ENCODE assay signal across 1 cellular context in the genomic region with DNA sequence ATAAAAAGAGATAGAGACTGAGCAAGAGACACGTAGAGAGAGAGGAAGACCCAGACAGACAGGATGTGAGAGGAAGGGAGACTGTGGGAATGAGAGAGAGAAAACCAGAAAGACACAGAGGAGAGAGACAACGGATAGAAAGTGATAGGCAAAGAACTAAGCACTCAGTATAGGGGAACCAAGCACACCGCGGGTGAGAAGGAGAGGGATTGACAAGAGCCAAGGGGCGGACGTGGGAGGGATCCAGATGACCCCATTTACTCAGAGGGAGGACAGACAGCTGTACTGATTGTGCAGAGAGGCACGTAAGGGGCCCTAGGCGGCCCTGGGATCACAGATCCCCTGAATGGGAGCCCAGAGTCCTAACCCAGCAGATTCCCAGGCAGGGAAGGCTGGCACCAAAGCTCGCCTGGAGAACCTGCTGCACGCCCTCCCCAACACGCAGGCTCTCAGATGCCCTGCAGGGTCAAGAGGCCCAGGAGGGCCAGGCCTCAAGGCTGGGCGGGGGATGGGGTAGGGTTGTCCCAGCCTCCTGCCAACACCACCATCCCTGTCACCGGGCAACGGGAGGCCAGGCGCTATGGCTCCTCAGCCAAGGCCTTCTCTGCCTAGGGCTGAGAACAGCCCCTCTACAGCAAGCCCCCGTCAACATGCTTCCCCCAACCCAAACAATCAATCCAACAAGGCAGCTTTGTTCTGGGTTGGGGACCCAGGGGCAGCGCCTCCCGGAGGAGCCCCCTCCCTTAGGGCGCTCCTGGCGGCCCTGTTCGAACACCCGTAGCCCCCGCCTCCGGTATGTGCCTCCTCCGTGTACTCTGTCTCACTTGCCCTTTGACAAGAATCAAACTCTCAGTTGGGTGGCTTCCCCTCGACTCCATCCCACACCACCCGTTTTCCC.
TF ChIP-seq lines count a peak whose summit lies in the region.

No MANE protein-coding gene starts in this region.

TF ChIP-seq in GM12878, 131 proteins besides CTCF, POLR2A, EP300 and RAD21:
- TF ChIP-seq, protein P1, sequence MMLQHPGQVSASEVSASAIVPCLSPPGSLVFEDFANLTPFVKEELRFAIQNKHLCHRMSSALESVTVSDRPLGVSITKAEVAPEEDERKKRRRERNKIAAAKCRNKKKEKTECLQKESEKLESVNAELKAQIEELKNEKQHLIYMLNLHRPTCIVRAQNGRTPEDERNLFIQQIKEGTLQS (IDR thresholded peaks at IDR 0.05; ENCODE audit: borderline replicate concordance, extremely low read depth, low read depth, low read length), result no peak
- TF ChIP-seq, protein P2, sequence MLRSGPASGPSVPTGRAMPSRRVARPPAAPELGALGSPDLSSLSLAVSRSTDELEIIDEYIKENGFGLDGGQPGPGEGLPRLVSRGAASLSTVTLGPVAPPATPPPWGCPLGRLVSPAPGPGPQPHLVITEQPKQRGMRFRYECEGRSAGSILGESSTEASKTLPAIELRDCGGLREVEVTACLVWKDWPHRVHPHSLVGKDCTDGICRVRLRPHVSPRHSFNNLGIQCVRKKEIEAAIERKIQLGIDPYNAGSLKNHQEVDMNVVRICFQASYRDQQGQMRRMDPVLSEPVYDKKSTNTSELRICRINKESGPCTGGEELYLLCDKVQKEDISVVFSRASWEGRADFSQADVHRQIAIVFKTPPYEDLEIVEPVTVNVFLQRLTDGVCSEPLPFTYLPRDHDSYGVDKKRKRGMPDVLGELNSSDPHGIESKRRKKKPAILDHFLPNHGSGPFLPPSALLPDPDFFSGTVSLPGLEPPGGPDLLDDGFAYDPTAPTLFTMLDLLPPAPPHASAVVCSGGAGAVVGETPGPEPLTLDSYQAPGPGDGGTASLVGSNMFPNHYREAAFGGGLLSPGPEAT (IDR thresholded peaks at IDR 0.05; ENCODE audit: low read depth), result peak; percentile 12
- peak in 1 of 2 experiments; percentile 61; a peak in 1 of 4 replicates for TF ChIP-seq IKZF2 (IDR thresholded peaks at IDR 0.05)
- TF ChIP-seq MLLT1 (IDR thresholded peaks at IDR 0.05), result peak; percentile 75
- TF ChIP-seq YBX1 (IDR thresholded peaks at IDR 0.05), result peak; percentile 71; the same call in 1 of the 2 replicates
- TF ChIP-seq HDGF (IDR thresholded peaks at IDR 0.05), result peak; percentile 47; the same call in 1 of the 2 replicates
- TF ChIP-seq, protein P3, sequence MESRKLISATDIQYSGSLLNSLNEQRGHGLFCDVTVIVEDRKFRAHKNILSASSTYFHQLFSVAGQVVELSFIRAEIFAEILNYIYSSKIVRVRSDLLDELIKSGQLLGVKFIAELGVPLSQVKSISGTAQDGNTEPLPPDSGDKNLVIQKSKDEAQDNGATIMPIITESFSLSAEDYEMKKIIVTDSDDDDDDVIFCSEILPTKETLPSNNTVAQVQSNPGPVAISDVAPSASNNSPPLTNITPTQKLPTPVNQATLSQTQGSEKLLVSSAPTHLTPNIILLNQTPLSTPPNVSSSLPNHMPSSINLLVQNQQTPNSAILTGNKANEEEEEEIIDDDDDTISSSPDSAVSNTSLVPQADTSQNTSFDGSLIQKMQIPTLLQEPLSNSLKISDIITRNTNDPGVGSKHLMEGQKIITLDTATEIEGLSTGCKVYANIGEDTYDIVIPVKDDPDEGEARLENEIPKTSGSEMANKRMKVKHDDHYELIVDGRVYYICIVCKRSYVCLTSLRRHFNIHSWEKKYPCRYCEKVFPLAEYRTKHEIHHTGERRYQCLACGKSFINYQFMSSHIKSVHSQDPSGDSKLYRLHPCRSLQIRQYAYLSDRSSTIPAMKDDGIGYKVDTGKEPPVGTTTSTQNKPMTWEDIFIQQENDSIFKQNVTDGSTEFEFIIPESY (IDR thresholded peaks at IDR 0.05), result peak; percentile 89
- TF ChIP-seq HDAC6 (IDR thresholded peaks at IDR 0.05; ENCODE audit: unreplicated experiment), result no peak
- peak; percentile 26; the same call in 1 of the 2 replicates for TF ChIP-seq ZNF687 (IDR thresholded peaks at IDR 0.05)
- TF ChIP-seq ATF7 (IDR thresholded peaks at IDR 0.05; ENCODE audit: low read depth), result 0 out of 2 replicates have a peak, but pooled peaks have one; percentile 11
- peak; percentile 5 for TF ChIP-seq SP1 (IDR thresholded peaks at IDR 0.05; ENCODE audit: low read depth, low read length)
- TF ChIP-seq POU2F2 (IDR thresholded peaks at IDR 0.05; ENCODE audit: borderline replicate concordance, low read depth, low read length), result peak; percentile 12; the same call in 1 of the 3 replicates
- 0 out of 2 replicates have a peak, but pooled peaks have one; percentile 7 for TF ChIP-seq TCF12 (IDR thresholded peaks at IDR 0.05; ENCODE audit: low read depth, low read length)
- TF ChIP-seq CHD1 (IDR thresholded peaks at IDR 0.05; ENCODE audit: low read depth, low read length), result no peak
- peak; percentile 73; the same call in 1 of the 2 replicates for TF ChIP-seq NR2F1 (conservative IDR thresholded peaks at IDR 0.05)
- TF ChIP-seq, protein P4, sequence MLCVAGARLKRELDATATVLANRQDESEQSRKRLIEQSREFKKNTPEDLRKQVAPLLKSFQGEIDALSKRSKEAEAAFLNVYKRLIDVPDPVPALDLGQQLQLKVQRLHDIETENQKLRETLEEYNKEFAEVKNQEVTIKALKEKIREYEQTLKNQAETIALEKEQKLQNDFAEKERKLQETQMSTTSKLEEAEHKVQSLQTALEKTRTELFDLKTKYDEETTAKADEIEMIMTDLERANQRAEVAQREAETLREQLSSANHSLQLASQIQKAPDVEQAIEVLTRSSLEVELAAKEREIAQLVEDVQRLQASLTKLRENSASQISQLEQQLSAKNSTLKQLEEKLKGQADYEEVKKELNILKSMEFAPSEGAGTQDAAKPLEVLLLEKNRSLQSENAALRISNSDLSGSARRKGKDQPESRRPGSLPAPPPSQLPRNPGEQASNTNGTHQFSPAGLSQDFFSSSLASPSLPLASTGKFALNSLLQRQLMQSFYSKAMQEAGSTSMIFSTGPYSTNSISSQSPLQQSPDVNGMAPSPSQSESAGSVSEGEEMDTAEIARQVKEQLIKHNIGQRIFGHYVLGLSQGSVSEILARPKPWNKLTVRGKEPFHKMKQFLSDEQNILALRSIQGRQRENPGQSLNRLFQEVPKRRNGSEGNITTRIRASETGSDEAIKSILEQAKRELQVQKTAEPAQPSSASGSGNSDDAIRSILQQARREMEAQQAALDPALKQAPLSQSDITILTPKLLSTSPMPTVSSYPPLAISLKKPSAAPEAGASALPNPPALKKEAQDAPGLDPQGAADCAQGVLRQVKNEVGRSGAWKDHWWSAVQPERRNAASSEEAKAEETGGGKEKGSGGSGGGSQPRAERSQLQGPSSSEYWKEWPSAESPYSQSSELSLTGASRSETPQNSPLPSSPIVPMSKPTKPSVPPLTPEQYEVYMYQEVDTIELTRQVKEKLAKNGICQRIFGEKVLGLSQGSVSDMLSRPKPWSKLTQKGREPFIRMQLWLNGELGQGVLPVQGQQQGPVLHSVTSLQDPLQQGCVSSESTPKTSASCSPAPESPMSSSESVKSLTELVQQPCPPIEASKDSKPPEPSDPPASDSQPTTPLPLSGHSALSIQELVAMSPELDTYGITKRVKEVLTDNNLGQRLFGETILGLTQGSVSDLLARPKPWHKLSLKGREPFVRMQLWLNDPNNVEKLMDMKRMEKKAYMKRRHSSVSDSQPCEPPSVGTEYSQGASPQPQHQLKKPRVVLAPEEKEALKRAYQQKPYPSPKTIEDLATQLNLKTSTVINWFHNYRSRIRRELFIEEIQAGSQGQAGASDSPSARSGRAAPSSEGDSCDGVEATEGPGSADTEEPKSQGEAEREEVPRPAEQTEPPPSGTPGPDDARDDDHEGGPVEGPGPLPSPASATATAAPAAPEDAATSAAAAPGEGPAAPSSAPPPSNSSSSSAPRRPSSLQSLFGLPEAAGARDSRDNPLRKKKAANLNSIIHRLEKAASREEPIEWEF (IDR thresholded peaks at IDR 0.05; ENCODE audit: insufficient replicate concordance, low read depth, low read length), result no peak
- TF ChIP-seq DPF2 (IDR thresholded peaks at IDR 0.05), result peak; percentile 39; the same call in 1 of the 2 replicates
- peak; percentile 73; the same call in 1 of the 2 replicates for TF ChIP-seq WRNIP1 (IDR thresholded peaks at IDR 0.05; ENCODE audit: borderline replicate concordance, low read depth, low read length)
- TF ChIP-seq POLR2AphosphoS5 (IDR thresholded peaks at IDR 0.05; ENCODE audit: low read length), result peak; percentile 63
- TF ChIP-seq ESRRA (IDR thresholded peaks at IDR 0.05; ENCODE audit: low read length), result no peak
- TF ChIP-seq GATAD2B (conservative IDR thresholded peaks at IDR 0.05; ENCODE audit: low read depth), result peak; percentile 37; the same call in 1 of the 2 replicates
- 0 out of 4 replicates have a peak, but pooled peaks of 1 of the 2 experiments have one; percentile 9 for TF ChIP-seq BHLHE40 (IDR thresholded peaks at IDR 0.05; ENCODE audit: borderline replicate concordance in 1 of 2, low read depth in 2 of 2, low read length in 1 of 2)
- TF ChIP-seq KAT2A (conservative IDR thresholded peaks at IDR 0.05; ENCODE audit: control insufficient read depth, low read depth, low read length), result no peak
- peak; percentile 39 for TF ChIP-seq SKIL (IDR thresholded peaks at IDR 0.05; ENCODE audit: low read depth, poor library complexity, severe bottlenecking)
- no peak for TF ChIP-seq FOS (IDR thresholded peaks at IDR 0.05; ENCODE audit: borderline replicate concordance, extremely low read depth, insufficient read length)
- TF ChIP-seq NBN (IDR thresholded peaks at IDR 0.05), result peak; percentile 91
- peak; percentile 45; the same call in 1 of the 2 replicates for TF ChIP-seq LARP7 (IDR thresholded peaks at IDR 0.05)
